Comparison of ENCODE assay signal across 9 cellular contexts in genomic region chr12:4809013-4809448, GRCh38.
A peak's percentile ranks its signal among the peaks of the same experiment; 100 is the strongest.
DNase-seq lines count a peak whose midpoint lies in the region; ATAC-seq and TF ChIP-seq lines count a peak whose summit lies in the region.
"Had no signal": no experiment of that assay in that cellular context is flagged by ENCODE, and none has a peak within 500 bp of the region (broad histone marks: within the 10 kb centered on the region; RNA-seq: fewer than 3 reads in every experiment).

No MANE protein-coding gene starts in this region.

- POLR2A ChIA-PET in activated CD8-positive, alpha-beta T cell treated with anti-CD3 and anti-CD28 coated beads, Interleukin-2, amount 10 ng/mL, durations not matched to agents 7 days and 5 days (lab: Charles Lee): interaction anchor here (1.3 kb wide), 1 partner anchor 16 kb away, joined by 4 read pairs; no protein-coding TSS in a partner anchor

- peaks cover 9 to 18% (median 15%) of the 10 kb centered on the region in 4 donors for H3K4me1 ChIP-seq in stomach

- H3K9me3 ChIP-seq in stomach: no peaks in the 10 kb centered on the region

- peak overlapping the region; percentile 35 to 47 (median 44) for H3K4me3 ChIP-seq in stomach

- H3K4me1 Mint-ChIP-seq in activated CD8-positive, alpha-beta T cell treated with anti-CD3 and anti-CD28 coated beads, Interleukin-2, amount 10 ng/mL, durations not matched to agents 7 days and 5 days (ENCODE audit: low read depth): peaks cover 44% of the 10 kb centered on the region

- H3K27me3 Mint-ChIP-seq in activated CD8-positive, alpha-beta T cell treated with anti-CD3 and anti-CD28 coated beads, Interleukin-2, amount 10 ng/mL, durations not matched to agents 7 days and 5 days (ENCODE audit: low read depth): peaks cover 16% of the 10 kb centered on the region

- 1 to 8% (median 4%) methylated on average over 28 to 35 of the region's 35 CpGs for WGBS in stomach, 5 donors

- peak overlapping the region in 1 of 5 donors; percentile 42 for H3K27ac ChIP-seq in stomach

- H3K36me3 ChIP-seq in stomach: no peaks in the 10 kb centered on the region

- no peak for TF ChIP-seq POLR2A in stomach (IDR thresholded peaks at IDR 0.05)

- CTCF ChIA-PET in activated CD8-positive, alpha-beta T cell treated with anti-CD3 and anti-CD28 coated beads, Interleukin-2, amount 10 ng/mL, durations not matched to agents 7 days and 5 days (lab: Charles Lee): no interaction called here

- DNase-seq in NCI-H82 (lab: John Stamatoyannopoulos, UW): peak; percentile 76
- no peak for DNase-seq in NCI-H82 treated with DMSO at 0.1 percent for 48 hours (lab: John Stamatoyannopoulos, UW; ENCODE audit: unreplicated experiment)
- no peak for DNase-seq in activated CD8-positive, alpha-beta T cell treated with anti-CD3 and anti-CD28 coated beads, Interleukin-2, amount 10 ng/mL, durations not matched to agents 7 days and 5 days
- peak; percentile 80 for DNase-seq in iPS-NIHi11 (ENCODE audit: low spot score)
- DNase-seq in stomach: no peak
- DNase-seq: IMR-90 had no signal

- intact Hi-C loops in stomach (cut with DNase I; ENCODE audit: low total_unique reads): no loop called here

- no peak for TF ChIP-seq CTCF in stomach (IDR thresholded peaks at IDR 0.05)

- peaks cover 17 to 81% (median 21%) of the 10 kb centered on the region in 3 donors for H3K27me3 ChIP-seq in stomach

- no peaks in the 10 kb centered on the region for H3K9me3 Mint-ChIP-seq in activated CD8-positive, alpha-beta T cell treated with anti-CD3 and anti-CD28 coated beads, Interleukin-2, amount 10 ng/mL, durations not matched to agents 7 days and 5 days (ENCODE audit: insufficient read depth)

- H3K27ac Mint-ChIP-seq in activated CD8-positive, alpha-beta T cell treated with anti-CD3 and anti-CD28 coated beads, Interleukin-2, amount 10 ng/mL, durations not matched to agents 7 days and 5 days: no peak overlapping the region

- peak overlapping the region; percentile 9 for H3K4me3 Mint-ChIP-seq in activated CD8-positive, alpha-beta T cell treated with anti-CD3 and anti-CD28 coated beads, Interleukin-2, amount 10 ng/mL, durations not matched to agents 7 days and 5 days

- TF ChIP-seq EP300 in stomach (IDR thresholded peaks at IDR 0.05): no peak

- peaks cover 29% of the 10 kb centered on the region for H3K36me3 Mint-ChIP-seq in activated CD8-positive, alpha-beta T cell treated with anti-CD3 and anti-CD28 coated beads, Interleukin-2, amount 10 ng/mL, durations not matched to agents 7 days and 5 days (ENCODE audit: low read depth)

- ATAC-seq in activated CD8-positive, alpha-beta T cell treated with anti-CD3 and anti-CD28 coated beads, Interleukin-2, amount 10 ng/mL, durations not matched to agents 7 days and 5 days: no peak
- ATAC-seq in HG03442 (IDR thresholded peaks at IDR 0.05; ENCODE audit: unreplicated experiment): no peak
- ATAC-seq in GM19397 (IDR thresholded peaks at IDR 0.05; ENCODE audit: unreplicated experiment): no peak
- no peak for ATAC-seq in GM21367 (IDR thresholded peaks at IDR 0.05; ENCODE audit: unreplicated experiment)

Comparison
In these comparisons a context has a peak if more than half of its experiments do, and no peak if none do; other contexts are left out.
1. DNase-seq: peak in NCI-H82 (single experiment) and iPS-NIHi11 (single experiment); none in NCI-H82 treated with DMSO at 0.1 percent for 48 hours (single experiment), activated CD8-positive, alpha-beta T cell treated with anti-CD3 and anti-CD28 coated beads, Interleukin-2, amount 10 ng/mL, durations not matched to agents 7 days and 5 days (single experiment) and stomach (single experiment).